1 cellular context compared by ENCODE assay signal in genomic region chr10:32985781-32986350, GRCh38.
TF ChIP-seq lines count a peak whose summit lies in the region.

No MANE protein-coding gene starts in this region.

TF ChIP-seq in IMR-90, 13 proteins besides CTCF, POLR2A, EP300 and RAD21 (continued from another document):
- TF ChIP-seq USF2 (IDR thresholded peaks at IDR 0.05; ENCODE audit: low read depth, low read length) (peak; percentile 63; the same call in 1 of the 2 replicates), MAZ (IDR thresholded peaks at IDR 0.05; ENCODE audit: borderline replicate concordance, low read depth, low read length) (no peak), ELK1 (IDR thresholded peaks at IDR 0.05; ENCODE audit: borderline replicate concordance, low read depth, low read length) (no peak), NFE2L2 (IDR thresholded peaks at IDR 0.05; ENCODE audit: low read depth, low read length) (peak; percentile 32; the same call in 1 of the 2 replicates), MXI1 (IDR thresholded peaks at IDR 0.05; ENCODE audit: borderline replicate concordance, low read depth, low read length) (no peak), FOS (IDR thresholded peaks at IDR 0.05; ENCODE audit: low read depth, low read length) (no peak), SMC3 (IDR thresholded peaks at IDR 0.05; ENCODE audit: low read depth, low read length) (no peak), MAFK (IDR thresholded peaks at IDR 0.05; ENCODE audit: low read depth, low read length) (peak; percentile 1; the same call in 1 of the 2 replicates), RCOR1 (IDR thresholded peaks at IDR 0.05; ENCODE audit: insufficient replicate concordance, low read length) (no peak)
